9 cellular contexts compared by ENCODE assay signal in genomic region chr21:24868117-24868516, GRCh38.
"Had no signal": no experiment of that assay in that cellular context is flagged by ENCODE, and none has a peak within 500 bp of the region (broad histone marks: within the 10 kb centered on the region; RNA-seq: fewer than 3 reads in every experiment).

No MANE protein-coding gene starts in this region.

- H2AFZ ChIP-seq: GM23248 had no signal

- H3K4me2 ChIP-seq: KMS-11 had no signal

- H3K36me3 ChIP-seq: HAP-1 had no signal

- H3K27ac ChIP-seq: GM23248, KMS-11 had no signal

- H3K27ac Mint-ChIP-seq: HFFc6 had no signal

- H3K9me3 ChIP-seq: HAP-1 had no signal

- H3K9ac ChIP-seq: GM23248, KMS-11 had no signal

- FAIRE-seq: HTR-8/SVneo had no signal

- H3K9me3 Mint-ChIP-seq: HFFc6 had no signal

- DNase-seq: GM23248, GOT3, H7, HFFc6, KBM-7 had no signal

- H3K4me3 ChIP-seq: GM23248, HAP-1 had no signal

- ATAC-seq: HCT116 had no signal

- H3K4me3 Mint-ChIP-seq: HFFc6 had no signal
